1 cellular context compared by ENCODE assay signal in the genomic region with DNA sequence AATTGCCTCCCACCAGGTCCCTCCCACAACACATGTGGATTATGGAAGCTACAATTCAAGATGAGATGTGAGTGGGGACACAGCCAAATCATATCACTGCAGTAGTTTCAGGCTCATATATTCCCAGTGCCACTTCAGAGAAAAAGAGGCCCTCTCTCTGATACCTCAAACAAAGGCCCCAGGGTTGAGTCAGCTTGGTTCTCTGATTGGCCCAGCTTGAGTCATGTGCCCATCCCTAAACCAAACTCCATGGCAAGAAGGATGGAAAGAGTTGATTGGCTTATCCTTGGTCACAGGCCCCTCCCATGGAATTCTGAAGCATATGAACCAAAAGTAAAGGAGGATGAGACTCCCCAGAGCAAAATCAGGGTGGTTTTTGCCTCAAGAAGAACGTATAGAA.
A peak's percentile ranks its signal among the peaks of the same experiment; 100 is the strongest.
TF ChIP-seq lines count a peak whose summit lies in the region.

No MANE protein-coding gene starts in this region.

TF ChIP-seq in K562, 482 proteins besides CTCF, POLR2A, EP300 and RAD21:
- TF ChIP-seq, protein P1, sequence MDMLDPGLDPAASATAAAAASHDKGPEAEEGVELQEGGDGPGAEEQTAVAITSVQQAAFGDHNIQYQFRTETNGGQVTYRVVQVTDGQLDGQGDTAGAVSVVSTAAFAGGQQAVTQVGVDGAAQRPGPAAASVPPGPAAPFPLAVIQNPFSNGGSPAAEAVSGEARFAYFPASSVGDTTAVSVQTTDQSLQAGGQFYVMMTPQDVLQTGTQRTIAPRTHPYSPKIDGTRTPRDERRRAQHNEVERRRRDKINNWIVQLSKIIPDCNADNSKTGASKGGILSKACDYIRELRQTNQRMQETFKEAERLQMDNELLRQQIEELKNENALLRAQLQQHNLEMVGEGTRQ (CRISPR knock-in tag; IDR thresholded peaks at IDR 0.05): peak; percentile 47
- no peak for TF ChIP-seq PTRF (tag; IDR thresholded peaks at IDR 0.05)
